Comparison of ENCODE assay signal across 15 cellular contexts in the genomic region with DNA sequence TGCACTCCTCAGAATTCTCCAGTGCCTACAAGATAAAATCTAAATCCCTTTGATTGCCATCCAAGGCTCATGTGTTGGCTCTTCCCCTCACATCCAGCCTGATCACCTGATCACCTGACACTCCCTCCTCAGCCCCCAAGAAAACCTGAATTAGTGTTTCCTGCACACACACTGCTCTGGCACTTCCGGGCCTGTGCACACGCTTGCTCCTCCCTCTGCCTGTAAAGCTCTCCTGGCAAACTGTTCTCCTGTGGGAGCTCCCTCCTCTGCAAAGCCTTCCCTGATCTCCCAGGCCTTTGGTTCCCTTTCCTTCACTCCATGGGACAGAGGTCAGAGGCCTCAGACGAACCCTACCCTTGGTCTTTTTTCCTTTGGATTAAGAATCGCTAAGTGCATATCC. TPM values are rescaled to one million over a fixed set of nuclear protein-coding genes. Genes with fewer than 3 reads are reported as not detected.
DNase-seq lines count a peak whose midpoint lies in the region; ATAC-seq and TF ChIP-seq lines count a peak whose summit lies in the region.
"Had no signal": no experiment of that assay in that cellular context is flagged by ENCODE, and none has a peak within 500 bp of the region (broad histone marks: within the 10 kb centered on the region; RNA-seq: fewer than 3 reads in every experiment).

No MANE protein-coding gene starts in this region.

- in situ Hi-C loops in GM13977 (cut with MboI; ENCODE audit: low pct_unique_long_range_greater_than_20kb, low sequenced_read_pairs, unreplicated experiment) = no loop called here

- H3K27ac ChIP-seq in VCaP (peak overlapping the region; percentile 18; the same call in 1 of the 2 replicates), epithelial cell of prostate (peak overlapping the region; percentile 49), right atrium auricular region (no peak overlapping the region)
- H3K27ac ChIP-seq: 22Rv1 had no signal

- peaks cover 28% of the 10 kb centered on the region for H3K4me1 Mint-ChIP-seq in nephron
- peaks cover 20 to 49% (median 33%) of the 10 kb centered on the region in 4 donors for H3K4me1 Mint-ChIP-seq in naive thymus-derived CD8-positive, alpha-beta T cell

- no peak for TF ChIP-seq CTCF in VCaP (conservative IDR thresholded peaks at IDR 0.05)
- no peak for TF ChIP-seq CTCF in nephron (IDR thresholded peaks at IDR 0.05; ENCODE audit: unreplicated experiment in 3 of 3)
- no peak for TF ChIP-seq CTCF in right atrium auricular region (IDR thresholded peaks at IDR 0.05)
- no peak for TF ChIP-seq CTCF in GM13977 (IDR thresholded peaks at IDR 0.05; ENCODE audit: extremely low read depth, insufficient read depth, missing control alignments)

- peaks cover 0 to 6% of the 10 kb centered on the region in 2 donors for H3K9me3 ChIP-seq in right atrium auricular region

- no peaks in the 10 kb centered on the region for H3K36me3 Mint-ChIP-seq in nephron (ENCODE audit: low read depth)
- peaks cover 0 to 12% (median 0%) of the 10 kb centered on the region in 3 donors for H3K36me3 Mint-ChIP-seq in naive thymus-derived CD8-positive, alpha-beta T cell

- no peak for ATAC-seq in naive thymus-derived CD8-positive, alpha-beta T cell
- ATAC-seq: PC-3 had no signal

- POLR2A ChIA-PET in naive thymus-derived CD8-positive, alpha-beta T cell (lab: Charles Lee) = no interaction called here

- no peaks in the 10 kb centered on the region for H3K4me1 ChIP-seq in right atrium auricular region

- no peak overlapping the region for H3K4me3 Mint-ChIP-seq in nephron
- H3K4me3 Mint-ChIP-seq in naive thymus-derived CD8-positive, alpha-beta T cell = peak overlapping the region in 2 of 10 donors; percentile 31 to 57
- H3K4me3 Mint-ChIP-seq: H9 had no signal

- no peaks in the 10 kb centered on the region for H3K27me3 Mint-ChIP-seq in nephron (ENCODE audit: low read depth)
- H3K27me3 Mint-ChIP-seq in naive thymus-derived CD8-positive, alpha-beta T cell = no peaks in the 10 kb centered on the region

- H3K9me3 Mint-ChIP-seq in nephron = peaks cover 17% of the 10 kb centered on the region
- peaks cover 0 to 3% (median 0%) of the 10 kb centered on the region in 9 donors for H3K9me3 Mint-ChIP-seq in naive thymus-derived CD8-positive, alpha-beta T cell

- no peaks in the 10 kb centered on the region for H3K36me3 ChIP-seq in right atrium auricular region

- H3K27ac Mint-ChIP-seq in nephron = peak overlapping the region; percentile 17 to 44 (median 38)
- peak overlapping the region in 4 of 10 donors; percentile 13 to 60 (median 39) for H3K27ac Mint-ChIP-seq in naive thymus-derived CD8-positive, alpha-beta T cell

- peak; percentile 1 for DNase-seq in NCI-H2171 treated with DMSO at 0.1 percent for 48 hours (lab: John Stamatoyannopoulos, UW)
- DNase-seq in NCI-H2171 (lab: John Stamatoyannopoulos, UW) = no peak
- no peak for DNase-seq in epithelial cell of prostate (ENCODE audit: low read depth, low spot score)
- no peak for DNase-seq in right atrium auricular region (ENCODE audit: low spot score)
- DNase-seq in naive thymus-derived CD8-positive, alpha-beta T cell = no peak
- no peak for DNase-seq in GM13977 (ENCODE audit: low spot score)
- DNase-seq: H9, NCI-H1417 treated with DMSO at 0.1 percent for 48 hours, NCI-H2029 treated with DMSO at 0.1 percent for 48 hours, NCI-H2227 treated with DMSO at 0.1 percent for 48 hours, NCI-H526 treated with DMSO at 0.1 percent for 48 hours, PC-3 had no signal

- H3K27me3 ChIP-seq in right atrium auricular region = no peaks in the 10 kb centered on the region

- no peak overlapping the region for H3K4me3 ChIP-seq in right atrium auricular region

RNA-seq across cellular contexts. Expression of gene PHKA2, which starts 19.9 kb away (rescaled TPM):
- 10 to 100 TPM; 13.5 to 28.7 TPM for total RNA-seq in right atrium auricular region
- total RNA-seq in naive thymus-derived CD8-positive, alpha-beta T cell = 10 to 100 TPM; 45.7 to 53.0 TPM
- polyA plus RNA-seq in naive thymus-derived CD8-positive, alpha-beta T cell = 1 to 10 TPM; 6.5 to 9.2 (median 7.9) TPM

Comparison
In these comparisons a context has a peak if more than half of its experiments do, and no peak if none do; other contexts are left out.
1. H3K27ac ChIP-seq: peak in VCaP (single experiment) and epithelial cell of prostate (single experiment); none in right atrium auricular region (0 of 2).